In genomic region chr13:85603735-85604134, GRCh38 we compare ENCODE assay signal across 33 cellular contexts.
"Had no signal": no experiment of that assay in that cellular context is flagged by ENCODE, and none has a peak within 500 bp of the region (broad histone marks: within the 10 kb centered on the region; RNA-seq: fewer than 3 reads in every experiment).

No MANE protein-coding gene starts in this region.

- H3K27me3 Mint-ChIP-seq: activated B cell treated with CpG ODN at 0.5 μM for 24 hours; activated CD4-positive, alpha-beta memory T cell treated with anti-CD3 and anti-CD28 coated beads for 36 hours; activated CD4-positive, alpha-beta T cell treated with anti-CD3 and anti-CD28 coated beads, Interleukin-2, amount 10 ng/mL, durations not matched to agents 24 days and 14 days; activated CD8-positive, alpha-beta T cell treated with anti-CD3 and anti-CD28 coated beads for 36 hours; activated naive CD4-positive, alpha-beta T cell treated with anti-CD3 and anti-CD28 coated beads, Interleukin-2, amount 10 ng/mL, durations not matched to agents 7 days and 5 days; activated naive CD4-positive, alpha-beta T cell treated with anti-CD3 and anti-CD28 coated beads, Interleukin-2, amount 50 U/mL, for 24 hours; activated naive CD8-positive, alpha-beta T cell; activated naive CD8-positive, alpha-beta T cell treated with anti-CD3 and anti-CD28 coated beads, Interleukin-2, amount 10 ng/mL, durations not matched to agents 7 days and 5 days; activated naive CD8-positive, alpha-beta T cell treated with anti-CD3 and anti-CD28 coated beads, Interleukin-2, amount 50 U/mL, for 24 hours had no signal

- H3K36me3 ChIP-seq: ascending aorta, brain microvascular endothelial cell, breast epithelium had no signal

- ATAC-seq: activated CD8-positive, alpha-beta T cell treated with anti-CD3 and anti-CD28 coated beads for 36 hours; activated naive CD8-positive, alpha-beta T cell treated with anti-CD3 and anti-CD28 coated beads, Interleukin-2, amount 50 U/mL, for 24 hours; activated T-cell treated with anti-CD3 and anti-CD28 coated beads, Interleukin-2, amount 50 U/mL, for 4 hours; body of pancreas had no signal

- H3K36me3 Mint-ChIP-seq: activated CD4-positive, alpha-beta memory T cell treated with anti-CD3 and anti-CD28 coated beads for 36 hours; activated naive CD4-positive, alpha-beta T cell treated with anti-CD3 and anti-CD28 coated beads, Interleukin-2, amount 10 ng/mL, durations not matched to agents 7 days and 5 days; activated naive CD4-positive, alpha-beta T cell treated with anti-CD3 and anti-CD28 coated beads, Interleukin-2, amount 50 U/mL, for 24 hours; activated naive CD8-positive, alpha-beta T cell; activated naive CD8-positive, alpha-beta T cell treated with anti-CD3 and anti-CD28 coated beads, Interleukin-2, amount 10 ng/mL, durations not matched to agents 7 days and 5 days had no signal

- H3K27me3 ChIP-seq: ascending aorta, body of pancreas, brain microvascular endothelial cell, breast epithelium had no signal

- H3K9me3 ChIP-seq: ascending aorta, body of pancreas, breast epithelium had no signal

- H3K9me3 Mint-ChIP-seq: activated CD4-positive, alpha-beta T cell treated with anti-CD3 and anti-CD28 coated beads, Interleukin-2, amount 10 ng/mL, durations not matched to agents 24 days and 14 days; activated CD8-positive, alpha-beta T cell treated with anti-CD3 and anti-CD28 coated beads for 36 hours; activated naive CD8-positive, alpha-beta T cell treated with anti-CD3 and anti-CD28 coated beads, Interleukin-2, amount 10 ng/mL, durations not matched to agents 7 days and 5 days; T-helper 2 cell treated with Interferon-gamma antibody and Interleukin-4, amounts not matched to agents 5 μg/mL and 100 μg/mL, for 36 hours had no signal

- H3K27ac Mint-ChIP-seq: activated B cell treated with CpG ODN at 0.5 μM for 24 hours; activated CD4-positive, alpha-beta memory T cell treated with anti-CD3 and anti-CD28 coated beads for 36 hours; activated CD4-positive, alpha-beta T cell treated with anti-CD3 and anti-CD28 coated beads, Interleukin-2, amount 10 ng/mL, durations not matched to agents 24 days and 14 days; activated CD8-positive, alpha-beta T cell treated with anti-CD3 and anti-CD28 coated beads for 36 hours; activated naive CD4-positive, alpha-beta T cell treated with anti-CD3 and anti-CD28 coated beads, Interleukin-2, amount 10 ng/mL, durations not matched to agents 7 days and 5 days; activated naive CD4-positive, alpha-beta T cell treated with anti-CD3 and anti-CD28 coated beads, Interleukin-2, amount 50 U/mL, for 24 hours; activated naive CD8-positive, alpha-beta T cell; activated naive CD8-positive, alpha-beta T cell treated with anti-CD3 and anti-CD28 coated beads, Interleukin-2, amount 10 ng/mL, durations not matched to agents 7 days and 5 days; activated naive CD8-positive, alpha-beta T cell treated with anti-CD3 and anti-CD28 coated beads, Interleukin-2, amount 50 U/mL, for 24 hours; activated T-helper 2 cell treated with anti-CD3 and anti-CD28 coated beads, Interferon-gamma antibody, Interleukin-2, Interleukin-4, amounts not matched to agents 10 μg/mL and 5 μg/mL and 100 μg/mL, durations not matched to agents 14 hours and 24 hours and 36 hours; T-helper 2 cell treated with Interferon-gamma antibody and Interleukin-4, amounts not matched to agents 5 μg/mL and 100 μg/mL, for 36 hours had no signal

- H3K27ac ChIP-seq: ascending aorta, body of pancreas, brain microvascular endothelial cell, breast epithelium, coronary artery, VCaP had no signal

- H3K4me3 Mint-ChIP-seq: activated B cell treated with CpG ODN at 0.5 μM for 24 hours; activated CD4-positive, alpha-beta memory T cell treated with anti-CD3 and anti-CD28 coated beads for 36 hours; activated CD4-positive, alpha-beta T cell treated with anti-CD3 and anti-CD28 coated beads, Interleukin-2, amount 10 ng/mL, durations not matched to agents 24 days and 14 days; activated CD8-positive, alpha-beta T cell treated with anti-CD3 and anti-CD28 coated beads for 36 hours; activated naive CD4-positive, alpha-beta T cell treated with anti-CD3 and anti-CD28 coated beads, Interleukin-2, amount 10 ng/mL, durations not matched to agents 7 days and 5 days; activated naive CD4-positive, alpha-beta T cell treated with anti-CD3 and anti-CD28 coated beads, Interleukin-2, amount 50 U/mL, for 24 hours; activated naive CD8-positive, alpha-beta T cell; activated naive CD8-positive, alpha-beta T cell treated with anti-CD3 and anti-CD28 coated beads, Interleukin-2, amount 10 ng/mL, durations not matched to agents 7 days and 5 days; activated naive CD8-positive, alpha-beta T cell treated with anti-CD3 and anti-CD28 coated beads, Interleukin-2, amount 50 U/mL, for 24 hours; activated T-cell treated with anti-CD3 and anti-CD28 coated beads, Interleukin-2, amount 50 U/mL, for 4 hours; T-helper 2 cell treated with Interferon-gamma antibody and Interleukin-4, amounts not matched to agents 5 μg/mL and 100 μg/mL, for 36 hours had no signal

- H3K4me1 ChIP-seq: ascending aorta, body of pancreas, breast epithelium had no signal

- DNase-seq: activated B cell treated with CpG ODN at 0.5 μM for 24 hours; activated CD4-positive, alpha-beta memory T cell treated with anti-CD3 and anti-CD28 coated beads for 36 hours; activated CD4-positive, alpha-beta T cell treated with anti-CD3 and anti-CD28 coated beads for 4 hours; activated CD4-positive, alpha-beta T cell treated with anti-CD3 and anti-CD28 coated beads, Interleukin-2, amount 10 ng/mL, durations not matched to agents 24 days and 14 days; activated CD4-positive, alpha-beta T cell treated with anti-CD3 and anti-CD28 coated beads, Interleukin-2, amount 50 U/mL, for 1 hour; activated CD4-positive, alpha-beta T cell treated with anti-CD3 and anti-CD28 coated beads, Interleukin-2, amount 50 U/mL, for 4 hours; activated CD4-positive, CD25-positive, alpha-beta regulatory T cell treated with anti-CD3 and anti-CD28 coated beads, Interleukin-2, amount 50 U/mL, for 72 hours; activated CD8-positive, alpha-beta memory T cell treated with anti-CD3 and anti-CD28 coated beads, Interleukin-2, amount 50 U/mL, for 4 hours; activated CD8-positive, alpha-beta T cell treated with anti-CD3 and anti-CD28 coated beads for 36 hours; activated effector memory CD4-positive, alpha-beta T cell treated with Interleukin-2 at 50 U/mL for 16 hours; activated gamma-delta T cell; activated naive CD4-positive, alpha-beta T cell treated with anti-CD3 and anti-CD28 coated beads, Interleukin-2, amount 10 ng/mL, durations not matched to agents 7 days and 5 days; activated naive CD4-positive, alpha-beta T cell treated with Interleukin-2 at 50 U/mL for 16 hours; activated naive CD8-positive, alpha-beta T cell treated with anti-CD3 and anti-CD28 coated beads, Interleukin-2, amount 10 ng/mL, durations not matched to agents 7 days and 5 days; activated naive CD8-positive, alpha-beta T cell treated with anti-CD3 and anti-CD28 coated beads, Interleukin-2, amount 50 U/mL, for 24 hours; activated T-cell treated with anti-CD3 and anti-CD28 coated beads for 4 hours; activated T-cell treated with anti-CD3 and anti-CD28 coated beads, Interleukin-2, amount 50 U/mL, for 1 hour; activated T-cell treated with anti-CD3 and anti-CD28 coated beads, Interleukin-2, amount 50 U/mL, for 4 hours; amygdala; anterior cingulate cortex; body of pancreas; brain microvascular endothelial cell; central memory CD4-positive, alpha-beta T cell; T-helper 2 cell; T-helper 9 cell had no signal

- H3K4me3 ChIP-seq: ascending aorta, body of pancreas, breast epithelium, coronary artery had no signal

- H3K4me1 Mint-ChIP-seq: activated B cell treated with CpG ODN at 0.5 μM for 24 hours; activated CD4-positive, alpha-beta T cell treated with anti-CD3 and anti-CD28 coated beads, Interleukin-2, amount 10 ng/mL, durations not matched to agents 24 days and 14 days; activated naive CD4-positive, alpha-beta T cell treated with anti-CD3 and anti-CD28 coated beads, Interleukin-2, amount 10 ng/mL, durations not matched to agents 7 days and 5 days; activated naive CD4-positive, alpha-beta T cell treated with anti-CD3 and anti-CD28 coated beads, Interleukin-2, amount 50 U/mL, for 24 hours; activated naive CD8-positive, alpha-beta T cell treated with anti-CD3 and anti-CD28 coated beads, Interleukin-2, amount 10 ng/mL, durations not matched to agents 7 days and 5 days; activated naive CD8-positive, alpha-beta T cell treated with anti-CD3 and anti-CD28 coated beads, Interleukin-2, amount 50 U/mL, for 24 hours had no signal
